1 cellular context compared by ENCODE assay signal in genomic region chr17:332023-332422, GRCh38.
TF ChIP-seq lines count a peak whose summit lies in the region.

No MANE protein-coding gene starts in this region.

TF ChIP-seq in WTC11, 78 proteins besides CTCF, POLR2A, EP300 and RAD21 (continued from another document):
- no peak for TF ChIP-seq ZNF425 (CRISPR knock-in tag; conservative IDR thresholded peaks at IDR 0.05)
- no peak for TF ChIP-seq JAZF1 (CRISPR knock-in tag; IDR thresholded peaks at IDR 0.05)
- TF ChIP-seq GTF2I (CRISPR knock-in tag; conservative IDR thresholded peaks at IDR 0.05) = no peak
- no peak for TF ChIP-seq MAX (CRISPR knock-in tag; IDR thresholded peaks at IDR 0.05)
- no peak for TF ChIP-seq KAT7 (CRISPR knock-in tag; IDR thresholded peaks at IDR 0.05; ENCODE audit: borderline replicate concordance)
- no peak for TF ChIP-seq CREM (CRISPR knock-in tag; IDR thresholded peaks at IDR 0.05)
- no peak for TF ChIP-seq ZNF121 (CRISPR knock-in tag; IDR thresholded peaks at IDR 0.05)
- TF ChIP-seq NR1H2 (CRISPR knock-in tag; IDR thresholded peaks at IDR 0.05) = no peak
- no peak for TF ChIP-seq ZBTB43 (CRISPR knock-in tag; IDR thresholded peaks at IDR 0.05)
- TF ChIP-seq GRHL2 (CRISPR knock-in tag; IDR thresholded peaks at IDR 0.05; ENCODE audit: insufficient replicate concordance, severe bottlenecking) = no peak
- no peak for TF ChIP-seq STAT6 (CRISPR knock-in tag; conservative IDR thresholded peaks at IDR 0.05; ENCODE audit: low read depth)
